In genomic region chr12:103879878-103880277, GRCh38 we compare ENCODE assay signal across 2 cellular contexts.
TF ChIP-seq lines count a peak whose summit lies in the region.

No MANE protein-coding gene starts in this region.

TF ChIP-seq in GM12878, 131 proteins besides CTCF, POLR2A, EP300 and RAD21:
- no peak for TF ChIP-seq RB1 (IDR thresholded peaks at IDR 0.05; ENCODE audit: borderline replicate concordance)
- TF ChIP-seq PAX8 (IDR thresholded peaks at IDR 0.05): no peak
- no peak for TF ChIP-seq CREM (IDR thresholded peaks at IDR 0.05; ENCODE audit: low read depth)
- TF ChIP-seq HDAC6 (IDR thresholded peaks at IDR 0.05; ENCODE audit: unreplicated experiment): no peak
- no peak for TF ChIP-seq HDAC2 (IDR thresholded peaks at IDR 0.05)
- no peak for TF ChIP-seq ZNF24 (IDR thresholded peaks at IDR 0.05)
- TF ChIP-seq PBX3 (IDR thresholded peaks at IDR 0.05; ENCODE audit: insufficient replicate concordance, low read depth, low read length): no peak
- no peak for TF ChIP-seq ZBTB40 (IDR thresholded peaks at IDR 0.05; ENCODE audit: borderline replicate concordance)
- TF ChIP-seq ZBTB4 (CRISPR knock-in tag; IDR thresholded peaks at IDR 0.05): no peak
- no peak for TF ChIP-seq CHD2 (IDR thresholded peaks at IDR 0.05; ENCODE audit: borderline replicate concordance, low read depth, low read length)

TF ChIP-seq in WTC11, 78 proteins besides CTCF, POLR2A, EP300 and RAD21:
- TF ChIP-seq NFE2L1 (CRISPR knock-in tag; IDR thresholded peaks at IDR 0.05) (no peak), SMAD3 (CRISPR knock-in tag; IDR thresholded peaks at IDR 0.05; ENCODE audit: borderline replicate concordance) (no peak), ZNF512 (CRISPR knock-in tag; IDR thresholded peaks at IDR 0.05; ENCODE audit: borderline replicate concordance) (no peak), CREB1 (CRISPR knock-in tag; IDR thresholded peaks at IDR 0.05) (no peak), ZNF138 (CRISPR knock-in tag; conservative IDR thresholded peaks at IDR 0.05) (no peak)
